ENCODE assay signal across 19 cellular contexts in genomic region chr4:54745031-54745770, GRCh38.
"Had no signal": no experiment of that assay in that cellular context is flagged by ENCODE, and none has a peak within 500 bp of the region (broad histone marks: within the 10 kb centered on the region; RNA-seq: fewer than 3 reads in every experiment).

No MANE protein-coding gene starts in this region.

- FAIRE-seq: frontal cortex had no signal

- H3K27me3 ChIP-seq: sigmoid colon, spleen, upper lobe of right lung had no signal

- H3K4me3 ChIP-seq: lung, sigmoid colon, spleen, upper lobe of right lung had no signal

- H3K36me3 ChIP-seq: sigmoid colon, spleen, upper lobe of right lung had no signal

- DNase-seq: activated CD4-positive, alpha-beta T cell treated with anti-CD3 and anti-CD28 coated beads, Interleukin-2, amount 50 U/mL, for 1 hour; activated CD8-positive, alpha-beta memory T cell treated with anti-CD3 and anti-CD28 coated beads, Interleukin-2, amount 50 U/mL, for 4 hours; activated naive CD4-positive, alpha-beta T cell treated with anti-CD3 and anti-CD28 coated beads, Interleukin-2, amount 10 ng/mL, durations not matched to agents 7 days and 5 days; activated naive CD8-positive, alpha-beta T cell treated with anti-CD3 and anti-CD28 coated beads, Interleukin-2, amount 50 U/mL, for 24 hours; activated T-cell treated with anti-CD3 and anti-CD28 coated beads, Interleukin-2, amount 50 U/mL, for 4 hours; anterior cingulate cortex; effector CD8-positive, alpha-beta T cell; hypothalamus; islet precursor cell; nephron progenitor cell; nucleus accumbens; posterior cingulate gyrus; sigmoid colon; spleen; stimulated activated CD4-positive, alpha-beta T cell treated with anti-CD3 and anti-CD28 coated beads, Interleukin-4, amount 100 ng/mL, for 4 hours; upper lobe of right lung had no signal

- ATAC-seq: activated naive CD8-positive, alpha-beta T cell treated with anti-CD3 and anti-CD28 coated beads, Interleukin-2, amount 50 U/mL, for 24 hours; activated T-cell treated with anti-CD3 and anti-CD28 coated beads, Interleukin-2, amount 50 U/mL, for 4 hours; stimulated activated memory B cell treated with anti-CD40 and anti-IgM and Interleukin-4, amounts not matched to agents 10 μg/mL and 1 μg/mL and 100 μg/mL, for 72 hours; upper lobe of right lung had no signal

- H3K9me3 ChIP-seq: sigmoid colon, upper lobe of right lung had no signal

- H3K27ac ChIP-seq: sigmoid colon, spleen, upper lobe of right lung had no signal

- H3K4me1 ChIP-seq: sigmoid colon, upper lobe of right lung had no signal
